ENCODE assay signal across 14 cellular contexts in genomic region chr5:170262061-170262764, GRCh38. TPM values are rescaled to one million over a fixed set of nuclear protein-coding genes. Genes with fewer than 3 reads are reported as not detected.
A peak's percentile ranks its signal among the peaks of the same experiment; 100 is the strongest.
DNase-seq lines count a peak whose midpoint lies in the region; ATAC-seq lines count a peak whose summit lies in the region.
"Had no signal": no experiment of that assay in that cellular context is flagged by ENCODE, and none has a peak within 500 bp of the region (broad histone marks: within the 10 kb centered on the region; RNA-seq: fewer than 3 reads in every experiment).

No MANE protein-coding gene starts in this region.

- intact Hi-C loops in activated naive CD4-positive, alpha-beta T cell treated with anti-CD3 and anti-CD28 coated beads for 36 hours (cut with micrococcal nuclease), result loop anchor here (1.0 to 10.0 kb wide), 3 partner anchors 8 to 1123 kb away; partner anchors contain the start of gene NPM1

- H3K27ac Mint-ChIP-seq in activated naive CD4-positive, alpha-beta T cell treated with anti-CD3 and anti-CD28 coated beads for 36 hours, result peak overlapping the region; percentile 90
- H3K27ac Mint-ChIP-seq in T-helper 1 cell treated with Interleukin-12 subunit alpha and Interleukin-12 subunit beta and Interleukin-4 antibody, amounts not matched to agents 30 μg/mL and 1 μg/mL, for 36 hours, result peak overlapping the region; percentile 72
- H3K27ac Mint-ChIP-seq in stimulated activated naive CD8-positive, alpha-beta T cell treated with anti-CD3 and anti-CD28 coated beads, Interleukin-15, amount 100 ng/mL, for 72 hours, result peak overlapping the region; percentile 85 to 93
- H3K27ac Mint-ChIP-seq: stimulated activated memory B cell treated with anti-CD40 and anti-IgM and Interleukin-4, amounts not matched to agents 10 μg/mL and 1 μg/mL and 100 μg/mL, for 72 hours had no signal

- peak overlapping the region; percentile 27 for H3K4me3 Mint-ChIP-seq in activated naive CD4-positive, alpha-beta T cell treated with anti-CD3 and anti-CD28 coated beads for 36 hours
- peak overlapping the region; percentile 49 for H3K4me3 Mint-ChIP-seq in T-helper 1 cell treated with Interleukin-12 subunit alpha and Interleukin-12 subunit beta and Interleukin-4 antibody, amounts not matched to agents 30 μg/mL and 1 μg/mL, for 36 hours
- H3K4me3 Mint-ChIP-seq in stimulated activated naive CD8-positive, alpha-beta T cell treated with anti-CD3 and anti-CD28 coated beads, Interleukin-15, amount 100 ng/mL, for 72 hours, result peak overlapping the region; percentile 64 to 74
- H3K4me3 Mint-ChIP-seq: stimulated activated memory B cell treated with anti-CD40 and anti-IgM and Interleukin-4, amounts not matched to agents 10 μg/mL and 1 μg/mL and 100 μg/mL, for 72 hours had no signal

- H3K36me3 Mint-ChIP-seq in activated naive CD4-positive, alpha-beta T cell treated with anti-CD3 and anti-CD28 coated beads for 36 hours (ENCODE audit: low read depth), result peaks cover 84% of the 10 kb centered on the region
- peaks cover 86% of the 10 kb centered on the region for H3K36me3 Mint-ChIP-seq in T-helper 1 cell treated with Interleukin-12 subunit alpha and Interleukin-12 subunit beta and Interleukin-4 antibody, amounts not matched to agents 30 μg/mL and 1 μg/mL, for 36 hours (ENCODE audit: low read depth)

- peak; percentile 67 for DNase-seq in activated naive CD4-positive, alpha-beta T cell treated with anti-CD3 and anti-CD28 coated beads for 36 hours
- no peak for DNase-seq in activated naive CD4-positive, alpha-beta T cell (lab: John Stamatoyannopoulos, UW)
- peak; percentile 83 for DNase-seq in central memory CD4-positive, alpha-beta T cell
- DNase-seq in stimulated activated naive CD8-positive, alpha-beta T cell treated with anti-CD3 and anti-CD28 coated beads, Interleukin-15, amount 100 ng/mL, for 72 hours, result no peak
- no peak for DNase-seq in germinal center (ENCODE audit: low spot score)
- no peak for DNase-seq in NK-92 treated with Interleukin-12 subunit alpha and Interleukin-12 subunit beta, amount 100 ng/mL, for 24 hours (lab: John Stamatoyannopoulos, UW)
- DNase-seq: left cardiac atrium had no signal

- CTCF ChIA-PET in activated naive CD4-positive, alpha-beta T cell treated with anti-CD3 and anti-CD28 coated beads for 36 hours (lab: Charles Lee), result interaction anchor here (0.7 to 2.9 kb wide), 8 partner anchors 12 to 77 kb away, joined by 3 to 14 read pairs (median 6); no protein-coding TSS in a partner anchor

- H3K27me3 Mint-ChIP-seq in activated naive CD4-positive, alpha-beta T cell treated with anti-CD3 and anti-CD28 coated beads for 36 hours (ENCODE audit: low read depth), result no peaks in the 10 kb centered on the region
- no peaks in the 10 kb centered on the region for H3K27me3 Mint-ChIP-seq in T-helper 1 cell treated with Interleukin-12 subunit alpha and Interleukin-12 subunit beta and Interleukin-4 antibody, amounts not matched to agents 30 μg/mL and 1 μg/mL, for 36 hours (ENCODE audit: low read depth)
- H3K27me3 Mint-ChIP-seq in stimulated activated naive CD8-positive, alpha-beta T cell treated with anti-CD3 and anti-CD28 coated beads, Interleukin-15, amount 100 ng/mL, for 72 hours, result no peaks in the 10 kb centered on the region

- peaks cover 72% of the 10 kb centered on the region for H3K4me1 Mint-ChIP-seq in activated naive CD4-positive, alpha-beta T cell treated with anti-CD3 and anti-CD28 coated beads for 36 hours (ENCODE audit: low read depth)
- peaks cover 79% of the 10 kb centered on the region for H3K4me1 Mint-ChIP-seq in T-helper 1 cell treated with Interleukin-12 subunit alpha and Interleukin-12 subunit beta and Interleukin-4 antibody, amounts not matched to agents 30 μg/mL and 1 μg/mL, for 36 hours (ENCODE audit: low read depth)
- peaks cover 92% of the 10 kb centered on the region for H3K4me1 Mint-ChIP-seq in stimulated activated naive CD8-positive, alpha-beta T cell treated with anti-CD3 and anti-CD28 coated beads, Interleukin-15, amount 100 ng/mL, for 72 hours
- H3K4me1 Mint-ChIP-seq: stimulated activated memory B cell treated with anti-CD40 and anti-IgM and Interleukin-4, amounts not matched to agents 10 μg/mL and 1 μg/mL and 100 μg/mL, for 72 hours had no signal

- no peaks in the 10 kb centered on the region for H3K9me3 Mint-ChIP-seq in activated naive CD4-positive, alpha-beta T cell treated with anti-CD3 and anti-CD28 coated beads for 36 hours
- H3K9me3 Mint-ChIP-seq in T-helper 1 cell treated with Interleukin-12 subunit alpha and Interleukin-12 subunit beta and Interleukin-4 antibody, amounts not matched to agents 30 μg/mL and 1 μg/mL, for 36 hours, result no peaks in the 10 kb centered on the region
- H3K9me3 Mint-ChIP-seq in stimulated activated naive CD8-positive, alpha-beta T cell treated with anti-CD3 and anti-CD28 coated beads, Interleukin-15, amount 100 ng/mL, for 72 hours, result no peaks in the 10 kb centered on the region
- H3K9me3 Mint-ChIP-seq: stimulated activated memory B cell treated with anti-CD40 and anti-IgM and Interleukin-4, amounts not matched to agents 10 μg/mL and 1 μg/mL and 100 μg/mL, for 72 hours had no signal

- ATAC-seq in stimulated activated naive CD8-positive, alpha-beta T cell treated with anti-CD3 and anti-CD28 coated beads, Interleukin-15, amount 100 ng/mL, for 72 hours, result peak; percentile 51
- no peak for ATAC-seq in GM21737 (IDR thresholded peaks at IDR 0.05; ENCODE audit: unreplicated experiment)
- ATAC-seq: HepG2; left cardiac atrium; stimulated activated memory B cell treated with anti-CD40 and anti-IgM and Interleukin-4, amounts not matched to agents 10 μg/mL and 1 μg/mL and 100 μg/mL, for 72 hours had no signal

RNA-seq across cellular contexts. Expression of gene C5orf58, which starts 29.4 kb away (rescaled TPM):
- not detected for total RNA-seq in activated naive CD4-positive, alpha-beta T cell treated with anti-CD3 and anti-CD28 coated beads for 36 hours
- total RNA-seq: HepG2, left cardiac atrium, RPMI7951, skeletal muscle tissue, ureter had no signal

RNA-seq across cellular contexts. Expression of gene LCP2, which starts 35.4 kb away (rescaled TPM):
- 100 to 1,000 TPM; 115 to 122 TPM for total RNA-seq in activated naive CD4-positive, alpha-beta T cell treated with anti-CD3 and anti-CD28 coated beads for 36 hours
- total RNA-seq: HepG2 had no signal

Comparison
In these comparisons a context has a peak if more than half of its experiments do, and no peak if none do; other contexts are left out.
1. DNase-seq: peak in activated naive CD4-positive, alpha-beta T cell treated with anti-CD3 and anti-CD28 coated beads for 36 hours (single experiment) and central memory CD4-positive, alpha-beta T cell (single experiment); none in activated naive CD4-positive, alpha-beta T cell (0 of 4), stimulated activated naive CD8-positive, alpha-beta T cell treated with anti-CD3 and anti-CD28 coated beads, Interleukin-15, amount 100 ng/mL, for 72 hours (0 of 2), germinal center (single experiment) and NK-92 treated with Interleukin-12 subunit alpha and Interleukin-12 subunit beta, amount 100 ng/mL, for 24 hours (single experiment).
2. Peak in every context shown above with its lines, with median percentiles within 50 percentile points of each other: H3K27ac Mint-ChIP-seq and H3K4me3 Mint-ChIP-seq.